ENCODE assay signal across 8 cellular contexts in genomic region chr1:244450597-244451538, GRCh38. TPM values are rescaled to one million over a fixed set of nuclear protein-coding genes. Genes with fewer than 3 reads are reported as not detected.
DNase-seq lines count a peak whose midpoint lies in the region; ATAC-seq and TF ChIP-seq lines count a peak whose summit lies in the region.

No MANE protein-coding gene starts in this region.

- peak overlapping the region; percentile 76 to 99 (median 93) for H3K4me3 Mint-ChIP-seq in naive thymus-derived CD4-positive, alpha-beta T cell

- peak overlapping the region; percentile 98 for H3K9ac ChIP-seq in OCI-LY1 (ENCODE audit: low read length)
- peak overlapping the region; percentile 68 to 93 (median 89) for H3K9ac ChIP-seq in subcutaneous abdominal adipose tissue (ENCODE audit: low read length in 5 of 5)

- peaks cover 55% of the 10 kb centered on the region for H3K79me2 ChIP-seq in OCI-LY1 (ENCODE audit: insufficient read depth, low read length)

- H3K9me3 ChIP-seq in OCI-LY1 (ENCODE audit: low read length) (no peaks in the 10 kb centered on the region), subcutaneous abdominal adipose tissue (ENCODE audit: control insufficient read depth in 5 of 5, low read length in 5 of 5) (no peaks in the 10 kb centered on the region)
- no peaks in the 10 kb centered on the region for H3K9me3 ChIP-seq in naive thymus-derived CD4-positive, alpha-beta T cell (ENCODE audit: control insufficient read depth in 2 of 3, low read length in 3 of 3)

- H3K36me3 Mint-ChIP-seq in naive thymus-derived CD4-positive, alpha-beta T cell: peaks cover 0 to 12% (median 0%) of the 10 kb centered on the region in 5 donors

- POLR2A ChIA-PET in naive thymus-derived CD4-positive, alpha-beta T cell (lab: Charles Lee): interaction anchor here (0.7 to 2.9 kb wide), 18 partner anchors 9 to 1196 kb away, joined by 3 to 22 read pairs (median 4); partner anchors contain the start of genes CATSPERE, CEP170, COX20 and DESI2

- H3F3A ChIP-seq in OCI-LY1 (ENCODE audit: insufficient read depth, low read length): no peaks in the 10 kb centered on the region

- H3K27ac Mint-ChIP-seq in naive thymus-derived CD4-positive, alpha-beta T cell: peak overlapping the region; percentile 85 to 99 (median 97)

- intact Hi-C loops in naive thymus-derived CD4-positive, alpha-beta T cell (cut with micrococcal nuclease): loop anchor here (1.0 to 10.0 kb wide), 12 partner anchors 14 to 1504 kb away; partner anchors contain the start of gene CEP170 (in 1 of the 2)

- no peaks in the 10 kb centered on the region for H3K9me2 ChIP-seq in OCI-LY1 (ENCODE audit: low read depth, low read length)

- peaks cover 42% of the 10 kb centered on the region for H3K36me3 ChIP-seq in OCI-LY1 (ENCODE audit: insufficient read depth, low read length)
- peaks cover 0 to 5% (median 0%) of the 10 kb centered on the region in 3 experiments for H3K36me3 ChIP-seq in naive thymus-derived CD4-positive, alpha-beta T cell (ENCODE audit: control insufficient read depth in 2 of 3, insufficient read depth in 3 of 3, low read length in 3 of 3)
- no peaks in the 10 kb centered on the region for H3K36me3 ChIP-seq in subcutaneous abdominal adipose tissue (ENCODE audit: control insufficient read depth in 5 of 5, insufficient read depth in 5 of 5, low read length in 5 of 5)

- H3K27me3 ChIP-seq in OCI-LY1 (ENCODE audit: insufficient read depth, low read length) (no peaks in the 10 kb centered on the region), subcutaneous abdominal adipose tissue (ENCODE audit: control insufficient read depth in 5 of 5, insufficient read depth in 4 of 5, low read length in 5 of 5) (no peaks in the 10 kb centered on the region)
- no peaks in the 10 kb centered on the region for H3K27me3 ChIP-seq in naive thymus-derived CD4-positive, alpha-beta T cell (ENCODE audit: control insufficient read depth in 2 of 2, insufficient read depth in 2 of 2, low read length in 2 of 2)

- H3K9me3 Mint-ChIP-seq in naive thymus-derived CD4-positive, alpha-beta T cell: peaks cover 0 to 5% (median 0%) of the 10 kb centered on the region in 11 donors

- H3K27ac ChIP-seq in OCI-LY1 (ENCODE audit: low read depth, low read length, poor library complexity, severe bottlenecking) (peak overlapping the region; percentile 77), subcutaneous abdominal adipose tissue (ENCODE audit: low read depth, low read length) (peak overlapping the region; percentile 89)
- peak overlapping the region; percentile 96 for H3K27ac ChIP-seq in naive thymus-derived CD4-positive, alpha-beta T cell (ENCODE audit: low read depth, low read length)

- H3K4me2 ChIP-seq in OCI-LY1 (ENCODE audit: low read length): peak overlapping the region; percentile 90

- DNase-seq in A172 (ENCODE audit: low spot score): peak; percentile 53
- peak; percentile 45 for DNase-seq in activated T-helper 1 cell treated with Interleukin-2 at 50 U/mL for 16 hours (ENCODE audit: low read depth)
- DNase-seq in fibroblast of gingiva (ENCODE audit: low read depth): peak; percentile 86
- peak; percentile 43 to 81 (median 72) for DNase-seq in naive thymus-derived CD4-positive, alpha-beta T cell

- peaks cover 46% of the 10 kb centered on the region for H3K4me1 ChIP-seq in OCI-LY1 (ENCODE audit: insufficient read depth, low read length, severe bottlenecking)
- H3K4me1 ChIP-seq in naive thymus-derived CD4-positive, alpha-beta T cell (ENCODE audit: control insufficient read depth in 2 of 2, insufficient read depth in 2 of 2, low read length in 2 of 2): peaks cover 36 to 47% of the 10 kb centered on the region in 2 donors
- H3K4me1 ChIP-seq in subcutaneous abdominal adipose tissue (ENCODE audit: control insufficient read depth in 5 of 5, insufficient read depth in 5 of 5, low read length in 5 of 5): peaks cover 4 to 27% (median 20%) of the 10 kb centered on the region in 5 donors

- no peaks in the 10 kb centered on the region for H4K20me1 ChIP-seq in OCI-LY1 (ENCODE audit: insufficient read depth, low read length)

- CTCF ChIA-PET in naive thymus-derived CD4-positive, alpha-beta T cell (lab: Charles Lee): interaction anchor here (0.6 to 1.0 kb wide), 2 partner anchors 12 to 145 kb away, joined by 3 read pairs; no protein-coding TSS in a partner anchor

- no peaks in the 10 kb centered on the region for H3K27me3 Mint-ChIP-seq in naive thymus-derived CD4-positive, alpha-beta T cell

- peak overlapping the region; percentile 98 for H3K4me3 ChIP-seq in OCI-LY1 (ENCODE audit: low read depth, low read length, poor library complexity, severe bottlenecking)
- H3K4me3 ChIP-seq in naive thymus-derived CD4-positive, alpha-beta T cell (ENCODE audit: low read length): peak overlapping the region; percentile 64
- H3K4me3 ChIP-seq in subcutaneous abdominal adipose tissue (ENCODE audit: low read depth in 1 of 5, low read length in 5 of 5): peak overlapping the region; percentile 80 to 94 (median 92)

- peak; percentile 22 for ATAC-seq in GM18502 (IDR thresholded peaks at IDR 0.05; ENCODE audit: poor library complexity, unreplicated experiment)
- ATAC-seq in HG03095 (IDR thresholded peaks at IDR 0.05; ENCODE audit: unreplicated experiment): peak; percentile 11
- ATAC-seq in naive thymus-derived CD4-positive, alpha-beta T cell: peak; percentile 20

- H3K4me1 Mint-ChIP-seq in naive thymus-derived CD4-positive, alpha-beta T cell: peaks cover 36 to 69% (median 53%) of the 10 kb centered on the region in 7 donors

- H2AFZ ChIP-seq in OCI-LY1 (ENCODE audit: low read length): no peak overlapping the region

- no peak for TF ChIP-seq CTCF in OCI-LY1 (IDR thresholded peaks at IDR 0.05; ENCODE audit: low read length)

RNA-seq across cellular contexts. Expression of gene ADSS2, which starts 0.8 kb away (rescaled TPM):
- 93.3 and 110 TPM in 2 replicates for total RNA-seq in A172 (2014; rRNA removed; shearing (Covaris generic))
- 10 to 100 TPM; 38.8 to 61.0 (median 52.4) TPM for total RNA-seq in naive thymus-derived CD4-positive, alpha-beta T cell
- 10 to 100 TPM; 25.3 to 27.6 TPM for polyA plus RNA-seq in naive thymus-derived CD4-positive, alpha-beta T cell

RNA-seq across cellular contexts. Expression of gene CATSPERE, which starts 10.2 kb away (rescaled TPM):
- total RNA-seq in A172 (2014; rRNA removed; shearing (Covaris generic)): 0.09 TPM in 1 of 2 replicates, not detected in the other
- 1 to 10 TPM in 4 of 5 experiments, under 1 TPM in 1; 0.77 to 2.2 (median 1.7) TPM for total RNA-seq in naive thymus-derived CD4-positive, alpha-beta T cell
- polyA plus RNA-seq in naive thymus-derived CD4-positive, alpha-beta T cell: under 1 TPM; 0.24 to 0.26 TPM

Comparison
In these comparisons a context has a peak if more than half of its experiments do, and no peak if none do; other contexts are left out.
1. Peak in every context shown above with its lines: DNase-seq, ATAC-seq, H3K4me3 ChIP-seq and H3K27ac ChIP-seq.